24 cellular contexts compared by ENCODE assay signal in genomic region chr17:40500709-40501108, GRCh38. TPM values are rescaled to one million over a fixed set of nuclear protein-coding genes. Genes with fewer than 3 reads are reported as not detected.
A peak's percentile ranks its signal among the peaks of the same experiment; 100 is the strongest.
DNase-seq lines count a peak whose midpoint lies in the region; ATAC-seq, FAIRE-seq and TF ChIP-seq lines count a peak whose summit lies in the region.
"Had no signal": no experiment of that assay in that cellular context is flagged by ENCODE, and none has a peak within 500 bp of the region (broad histone marks: within the 10 kb centered on the region; RNA-seq: fewer than 3 reads in every experiment).

No MANE protein-coding gene starts in this region.

- H3K4me1 ChIP-seq in mesenchymal stem cell (ENCODE audit: control insufficient read depth, insufficient read depth, low read depth, low read length) (peaks cover 15% of the 10 kb centered on the region), spleen (peaks cover 0 to 17% (median 11%) of the 10 kb centered on the region in 6 donors)

- no peak overlapping the region for H2BK5ac ChIP-seq in mesenchymal stem cell (ENCODE audit: low read depth, low read length, poor library complexity, severe bottlenecking)

- H3K4me3 ChIP-seq in bronchial epithelial cell (ENCODE audit: low read depth, low read length) (peak overlapping the region; percentile 98), mesenchymal stem cell (ENCODE audit: insufficient read depth in 1 of 2, low read depth in 1 of 2, low read length in 2 of 2) (no peak overlapping the region), spleen (no peak overlapping the region)
- H3K4me3 ChIP-seq: neural progenitor cell, upper lobe of left lung had no signal

- no peak overlapping the region for H2AK5ac ChIP-seq in mesenchymal stem cell (ENCODE audit: low read length, severe bottlenecking)

- no peaks in the 10 kb centered on the region for H3K27me3 ChIP-seq in bronchial epithelial cell (ENCODE audit: control insufficient read depth, insufficient read depth, low read length)
- no peaks in the 10 kb centered on the region for H3K27me3 ChIP-seq in mesenchymal stem cell (ENCODE audit: control insufficient read depth in 1 of 2, insufficient read depth in 1 of 2, low read length in 2 of 2)
- peaks cover 0 to 20% (median 5%) of the 10 kb centered on the region in 7 donors for H3K27me3 ChIP-seq in spleen (replicated peaks in 1 of 7)
- H3K27me3 ChIP-seq: upper lobe of left lung had no signal

- BruUV-seq in Calu3 (replicated peaks; lab: Mats Ljungman, UMichigan): no TSS peak

- CTCF ChIA-PET in Calu3 (lab: Charles Lee): interaction anchor here (0.6 to 16.2 kb wide), 17 partner anchors 8 to 813 kb away, joined by 3 to 392 read pairs (median 7); partner anchors contain the start of gene PGAP3

- H3K4me3 Mint-ChIP-seq in Calu3 (ENCODE audit: low read depth, unreplicated experiment): peak overlapping the region; percentile 33
- H3K4me3 Mint-ChIP-seq: activated CD8-positive, alpha-beta T cell treated with anti-CD3 and anti-CD28 coated beads, Interleukin-2, amount 10 ng/mL, durations not matched to agents 7 days and 5 days; neural progenitor cell had no signal

- H3K14ac ChIP-seq in mesenchymal stem cell (ENCODE audit: low read length in 2 of 2): no peak overlapping the region

- H3K79me1 ChIP-seq in mesenchymal stem cell (replicated peaks; ENCODE audit: low read length, poor library complexity, severe bottlenecking): no peaks in the 10 kb centered on the region

- H3K18ac ChIP-seq in mesenchymal stem cell (ENCODE audit: low read depth in 1 of 2, low read length in 2 of 2): no peak overlapping the region

- peaks cover 77% of the 10 kb centered on the region for H3K27me3 Mint-ChIP-seq in Calu3 (ENCODE audit: unreplicated experiment)

- no peak overlapping the region for H2AFZ ChIP-seq in mesenchymal stem cell (ENCODE audit: low read depth, low read length)
- H2AFZ ChIP-seq: neural progenitor cell had no signal

- no peak overlapping the region for H4K91ac ChIP-seq in mesenchymal stem cell (ENCODE audit: low read length)

- H3K23ac ChIP-seq in mesenchymal stem cell (ENCODE audit: low read length in 2 of 2): no peak overlapping the region

- 95% methylated on average over 8 of the region's 10 CpGs for WGBS in mesenchymal stem cell
- 86 to 99% (median 95%) methylated on average over 10 of the region's 10 CpGs for WGBS in spleen, 5 donors

- H4K8ac ChIP-seq in mesenchymal stem cell (ENCODE audit: low read length): no peak overlapping the region

- no peak overlapping the region for H3K4ac ChIP-seq in mesenchymal stem cell (ENCODE audit: low read depth in 1 of 2, low read length in 2 of 2)

- ATAC-seq in HG03139 (IDR thresholded peaks at IDR 0.05; ENCODE audit: unreplicated experiment): no peak
- ATAC-seq: activated CD8-positive, alpha-beta T cell treated with anti-CD3 and anti-CD28 coated beads, Interleukin-2, amount 10 ng/mL, durations not matched to agents 7 days and 5 days; Right ventricle myocardium inferior; stimulated activated naive CD8-positive, alpha-beta T cell treated with anti-CD3 and anti-CD28 coated beads, Interleukin-15, Interleukin-2, amounts not matched to agents 100 U/mL and 50 U/mL, for 24 hours had no signal

- TF ChIP-seq POLR2A in spleen (IDR thresholded peaks at IDR 0.05): no peak

- TF ChIP-seq CTCF in Calu3 (IDR thresholded peaks at IDR 0.05; ENCODE audit: unreplicated experiment): no peak
- no peak for TF ChIP-seq CTCF in bronchial epithelial cell (IDR thresholded peaks at IDR 0.05; ENCODE audit: insufficient read depth, low read length, severe bottlenecking)
- no peak for TF ChIP-seq CTCF in spleen (IDR thresholded peaks at IDR 0.05 in 8 of 11, conservative IDR thresholded peaks at IDR 0.05 in 3 of 11)
- TF ChIP-seq CTCF in GM13976 (IDR thresholded peaks at IDR 0.05; ENCODE audit: borderline replicate concordance, control extremely low read depth, extremely low read depth, insufficient read depth, missing control alignments): no peak

- H2BK15ac ChIP-seq in mesenchymal stem cell (ENCODE audit: low read depth, poor library complexity, severe bottlenecking): peak overlapping the region; percentile 26

- in situ Hi-C loops in GM13976 (cut with MboI; ENCODE audit: low sequenced_read_pairs, unreplicated experiment): no loop called here

- no peak for DNase-seq in Calu3
- DNase-seq in bronchial epithelial cell (ENCODE audit: low read depth): no peak
- DNase-seq in mesenchymal stem cell: no peak
- peak; percentile 64 for DNase-seq in spleen
- DNase-seq in germinal center (ENCODE audit: low spot score): no peak
- no peak for DNase-seq in GM13976 (ENCODE audit: low spot score)
- no peak for DNase-seq in NCI-H69 (lab: John Stamatoyannopoulos, UW)
- DNase-seq: activated CD8-positive, alpha-beta T cell treated with anti-CD3 and anti-CD28 coated beads, Interleukin-2, amount 10 ng/mL, durations not matched to agents 7 days and 5 days; activated T-cell treated with anti-CD3 and anti-CD28 coated beads, Interleukin-2, amount 50 U/mL, for 1 hour; C1 segment of cervical spinal cord; cortex of kidney; H9; KG1; left ventricle myocardium inferior; NCI-H2171 treated with DMSO at 0.1 percent for 48 hours; stimulated activated CD4-positive, alpha-beta T cell treated with anti-CD3 and anti-CD28 coated beads, Interleukin-4, amount 100 ng/mL, for 24 hours; stimulated activated naive CD8-positive, alpha-beta T cell treated with anti-CD3 and anti-CD28 coated beads, Interleukin-15, Interleukin-2, amounts not matched to agents 100 U/mL and 50 U/mL, for 24 hours had no signal

- no peak overlapping the region for H3K9ac ChIP-seq in mesenchymal stem cell (ENCODE audit: low read length)
- H3K9ac ChIP-seq: neural progenitor cell had no signal

- H2BK12ac ChIP-seq in mesenchymal stem cell (ENCODE audit: low read length in 2 of 2): peak overlapping the region; percentile 1 to 64

- FAIRE-seq in bronchial epithelial cell (lab: Jason Lieb, UNC): no peak
- FAIRE-seq: D721Med had no signal

- peaks cover 20% of the 10 kb centered on the region for H3K4me1 Mint-ChIP-seq in Calu3 (ENCODE audit: low read depth, unreplicated experiment)

- no peak overlapping the region for H3K27ac ChIP-seq in mesenchymal stem cell (ENCODE audit: low read length, poor library complexity, severe bottlenecking)
- no peak overlapping the region for H3K27ac ChIP-seq in spleen
- H3K27ac ChIP-seq: neural progenitor cell had no signal

- no peaks in the 10 kb centered on the region for H3K36me3 Mint-ChIP-seq in Calu3 (ENCODE audit: insufficient read depth, unreplicated experiment)
- H3K36me3 Mint-ChIP-seq: brain, neural progenitor cell had no signal

- peaks cover 31% of the 10 kb centered on the region for H3K36me3 ChIP-seq in bronchial epithelial cell (ENCODE audit: control insufficient read depth, insufficient read depth, low read length)
- peaks cover 0 to 3% of the 10 kb centered on the region in 2 experiments for H3K36me3 ChIP-seq in mesenchymal stem cell (ENCODE audit: control insufficient read depth in 1 of 2, insufficient read depth in 2 of 2, low read depth in 1 of 2, low read length in 2 of 2)
- no peaks in the 10 kb centered on the region for H3K36me3 ChIP-seq in spleen
- H3K36me3 ChIP-seq: left ventricle myocardium inferior, neural progenitor cell, upper lobe of left lung had no signal

- H3K27ac Mint-ChIP-seq in Calu3 (ENCODE audit: unreplicated experiment): no peak overlapping the region
- H3K27ac Mint-ChIP-seq: activated CD8-positive, alpha-beta T cell treated with anti-CD3 and anti-CD28 coated beads, Interleukin-2, amount 10 ng/mL, durations not matched to agents 7 days and 5 days; neural progenitor cell had no signal

- H3K9me3 Mint-ChIP-seq in Calu3 (ENCODE audit: low read depth, unreplicated experiment): no peaks in the 10 kb centered on the region
- H3K9me3 Mint-ChIP-seq: H9, neural progenitor cell had no signal

- H3K9me3 ChIP-seq in mesenchymal stem cell (ENCODE audit: control insufficient read depth, low read length) (no peaks in the 10 kb centered on the region), spleen (no peaks in the 10 kb centered on the region)
- H3K9me3 ChIP-seq: upper lobe of left lung had no signal

- intact Hi-C loops in Calu3 (cut with micrococcal nuclease; ENCODE audit: unreplicated experiment): loop anchor here (1.0 kb wide), 1 partner anchor 560 kb away; no protein-coding TSS in a partner anchor
- intact Hi-C loops in spleen (cut with DNase I; ENCODE audit: low total_unique reads): no loop called here

- H2BK120ac ChIP-seq in mesenchymal stem cell (ENCODE audit: low read depth, low read length): no peak overlapping the region

- no peak overlapping the region for H3K4me2 ChIP-seq in mesenchymal stem cell (ENCODE audit: low read length, poor library complexity, severe bottlenecking)
- H3K4me2 ChIP-seq: neural progenitor cell had no signal

RNA-seq across cellular contexts. Expression of gene TNS4, which starts 0.7 kb away (rescaled TPM):
- 0.21 and 0.44 TPM in 2 replicates for total RNA-seq in Calu3 (2022)
- 22.0 and 27.1 TPM in 2 replicates for total RNA-seq in bronchial epithelial cell
- not detected for polyA plus RNA-seq in mesenchymal stem cell (2013, experiment 1 of 2)
- 0.12 TPM for polyA plus RNA-seq in mesenchymal stem cell (2013, experiment 2 of 2)
- 1 to 10 TPM in 1 of 7 donors, under 1 TPM in 5, not detected in 1; 0.14 to 1.3 (median 0.41) TPM for total RNA-seq in spleen
- under 1 TPM; 0.15 to 0.45 (median 0.21) TPM for polyA plus RNA-seq in spleen
- total RNA-seq: left ventricle myocardium inferior, pulmonary artery endothelial cell, Right ventricle myocardium inferior had no signal

RNA-seq across cellular contexts. Expression of gene IGFBP4, which starts 57.5 kb away (rescaled TPM):
- 33.9 and 39.2 TPM in 2 replicates for total RNA-seq in Calu3 (2022)
- 17.3 and 21.9 TPM in 2 replicates for total RNA-seq in bronchial epithelial cell
- 339 TPM for polyA plus RNA-seq in mesenchymal stem cell (2013, experiment 1 of 2)
- polyA plus RNA-seq in mesenchymal stem cell (2013, experiment 2 of 2): 339 TPM
- total RNA-seq in spleen: 100 to 1,000 TPM; 287 to 537 (median 336) TPM
- 100 to 1,000 TPM in 2 of 3 donors, 10 to 100 TPM in 1; 49.3 to 131 (median 107) TPM for polyA plus RNA-seq in spleen
